In genomic region chr10:63466168-63466935, GRCh38 we compare ENCODE assay signal across 8 cellular contexts. TPM values are rescaled to one million over a fixed set of nuclear protein-coding genes. Genes with fewer than 3 reads are reported as not detected.
A peak's percentile ranks its signal among the peaks of the same experiment; 100 is the strongest.
DNase-seq lines count a peak whose midpoint lies in the region; ATAC-seq and TF ChIP-seq lines count a peak whose summit lies in the region.

No MANE protein-coding gene starts in this region.

- peak overlapping the region; percentile 84 for H3K4me3 ChIP-seq in fibroblast of villous mesenchyme (ENCODE audit: low read depth, low read length)
- H3K4me3 ChIP-seq in thyroid gland (replicated peaks in 1 of 3), result peak overlapping the region; percentile 57 to 100 (median 88)

- no peaks in the 10 kb centered on the region for H3K27me3 ChIP-seq in thyroid gland

- peaks cover 0 to 14% of the 10 kb centered on the region in 2 donors for H3K27me3 Mint-ChIP-seq in natural killer cell treated with Interleukin-12 subunit alpha and Interleukin-12 subunit beta and Interleukin-15 and Interleukin-18, amount 100 ng/mL, for 72 hours

- peaks cover 0 to 13% of the 10 kb centered on the region in 2 donors for H3K4me1 ChIP-seq in thyroid gland

- peak in 1 of 2 donors; percentile 6 for TF ChIP-seq POLR2A in thyroid gland (IDR thresholded peaks at IDR 0.05)

- H3K36me3 ChIP-seq in thyroid gland, result no peaks in the 10 kb centered on the region

- peak overlapping the region; percentile 94 to 99 (median 99) for H3K27ac ChIP-seq in thyroid gland

- H3K36me3 Mint-ChIP-seq in natural killer cell treated with Interleukin-12 subunit alpha and Interleukin-12 subunit beta and Interleukin-15 and Interleukin-18, amount 100 ng/mL, for 72 hours, result no peaks in the 10 kb centered on the region

- 5 to 10% methylated on average over 21 of the region's 21 CpGs for WGBS in thyroid gland, 2 donors

- peak overlapping the region; percentile 70 to 93 for H3K27ac Mint-ChIP-seq in natural killer cell treated with Interleukin-12 subunit alpha and Interleukin-12 subunit beta and Interleukin-15 and Interleukin-18, amount 100 ng/mL, for 72 hours

- H3K4me1 Mint-ChIP-seq in natural killer cell treated with Interleukin-12 subunit alpha and Interleukin-12 subunit beta and Interleukin-15 and Interleukin-18, amount 100 ng/mL, for 72 hours (ENCODE audit: low read depth in 2 of 2), result peaks cover 14 to 15% of the 10 kb centered on the region in 2 donors

- no peaks in the 10 kb centered on the region for H3K9me3 ChIP-seq in thyroid gland

- DNase-seq in AG09319 (ENCODE audit: extremely low read depth, low read depth), result peak; percentile 22
- peak; percentile 76 for DNase-seq in NCI-H510A treated with DMSO at 0.1 percent for 48 hours (lab: John Stamatoyannopoulos, UW)
- peak; percentile 44 to 58 for DNase-seq in activated T-cell treated with anti-CD3 and anti-CD28 coated beads, Interleukin-2, amount 50 U/mL, for 48 hours
- DNase-seq in fibroblast of villous mesenchyme (ENCODE audit: low read depth), result peak; percentile 78
- no peak for DNase-seq in natural killer cell treated with Interleukin-12 subunit alpha and Interleukin-12 subunit beta and Interleukin-15 and Interleukin-18, amount 100 ng/mL, for 72 hours (ENCODE audit: low spot score)
- peak; percentile 67 to 71 for DNase-seq in thyroid gland

- intact Hi-C loops in thyroid gland (cut with DNase I), result loop anchor here (10.0 kb wide), 2 partner anchors 48 to 192 kb away; no protein-coding TSS in a partner anchor

- TF ChIP-seq CTCF in AG09319 (IDR thresholded peaks at IDR 0.05; ENCODE audit: low read depth, low read length) (no peak), fibroblast of villous mesenchyme (IDR thresholded peaks at IDR 0.05; ENCODE audit: insufficient read depth, low read depth, low read length) (no peak), thyroid gland (IDR thresholded peaks at IDR 0.05) (no peak)

- H3K9me3 Mint-ChIP-seq in natural killer cell treated with Interleukin-12 subunit alpha and Interleukin-12 subunit beta and Interleukin-15 and Interleukin-18, amount 100 ng/mL, for 72 hours, result no peaks in the 10 kb centered on the region

- ATAC-seq in GM18867 (IDR thresholded peaks at IDR 0.05; ENCODE audit: unreplicated experiment) (peak; percentile 37), HG03066 (IDR thresholded peaks at IDR 0.05; ENCODE audit: low read depth, unreplicated experiment) (peak; percentile 27)
- ATAC-seq in natural killer cell treated with Interleukin-12 subunit alpha and Interleukin-12 subunit beta and Interleukin-15 and Interleukin-18, amount 100 ng/mL, for 72 hours, result peak; percentile 29 to 40

- H3K4me3 Mint-ChIP-seq in natural killer cell treated with Interleukin-12 subunit alpha and Interleukin-12 subunit beta and Interleukin-15 and Interleukin-18, amount 100 ng/mL, for 72 hours, result peak overlapping the region; percentile 97

RNA-seq across cellular contexts. Expression of gene JMJD1C, which starts 0.6 kb away (rescaled TPM):
- total RNA-seq in fibroblast of villous mesenchyme (87.0 and 98.4 TPM in 2 replicates), thyroid gland (100 to 1,000 TPM; 120 to 168 (median 136) TPM)
- total RNA-seq in natural killer cell treated with Interleukin-12 subunit alpha and Interleukin-12 subunit beta and Interleukin-15 and Interleukin-18, amount 100 ng/mL, for 72 hours, result 10 to 100 TPM; 39.2 to 50.7 TPM

RNA-seq across cellular contexts. Expression of gene REEP3, which starts 54.8 kb away (rescaled TPM):
- total RNA-seq in fibroblast of villous mesenchyme (57.3 and 127 TPM in 2 replicates), thyroid gland (10 to 100 TPM; 63.4 to 79.6 (median 73.1) TPM)
- total RNA-seq in natural killer cell treated with Interleukin-12 subunit alpha and Interleukin-12 subunit beta and Interleukin-15 and Interleukin-18, amount 100 ng/mL, for 72 hours, result 10 to 100 TPM; 12.7 to 14.8 TPM
